In the genomic region with DNA sequence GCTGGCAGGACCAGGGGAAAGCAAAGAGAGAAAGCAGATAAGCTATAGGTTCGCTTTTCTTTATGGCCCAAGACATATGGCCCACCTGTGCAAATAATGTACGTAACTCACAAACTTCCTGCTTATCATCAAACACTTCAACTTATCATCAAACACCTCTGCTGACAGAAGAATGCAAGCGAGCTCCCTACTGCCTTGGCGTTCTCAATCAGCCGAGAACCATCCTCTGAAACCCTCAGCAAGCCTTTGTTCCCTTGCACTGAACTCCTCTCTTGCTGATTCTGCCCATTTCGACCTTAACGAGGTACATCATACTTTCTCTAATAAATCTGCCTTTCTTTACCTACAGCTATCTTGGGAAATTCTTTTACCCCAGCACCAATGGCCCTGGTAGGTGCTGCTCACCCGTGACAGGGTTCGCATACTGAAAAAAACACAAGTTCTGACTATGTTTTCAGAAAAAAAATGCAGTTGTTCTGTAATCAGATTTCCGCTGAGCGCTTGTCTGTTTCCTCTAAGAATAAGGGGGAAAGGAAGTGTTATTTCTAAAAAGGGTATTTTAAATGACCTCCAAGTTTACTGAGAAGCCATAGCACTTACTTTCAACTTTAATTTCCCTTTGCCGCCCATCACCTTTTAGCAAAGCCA, we compare ENCODE assay signal across 12 cellular contexts. TPM values are rescaled to one million over a fixed set of nuclear protein-coding genes. Genes with fewer than 3 reads are reported as not detected.
A peak's percentile ranks its signal among the peaks of the same experiment; 100 is the strongest.
DNase-seq lines count a peak whose midpoint lies in the region; ATAC-seq and TF ChIP-seq lines count a peak whose summit lies in the region.
"Had no signal": no experiment of that assay in that cellular context is flagged by ENCODE, and none has a peak within 500 bp of the region (broad histone marks: within the 10 kb centered on the region; RNA-seq: fewer than 3 reads in every experiment).

No MANE protein-coding gene starts in this region.

- intact Hi-C loops in activated B cell treated with CpG ODN at 0.5 μM for 24 hours (cut with micrococcal nuclease) (loop anchor here (5.0 kb wide), 1 partner anchor 124 kb away; a partner anchor contains a TSS), heart left ventricle (cut with DNase I) (no loop called here)

- peaks cover 9% of the 10 kb centered on the region for H3K9me3 Mint-ChIP-seq in T-helper 1 cell treated with Interleukin-12 subunit alpha and Interleukin-12 subunit beta and Interleukin-4 antibody, amounts not matched to agents 30 μg/mL and 1 μg/mL, for 36 hours
- H3K9me3 Mint-ChIP-seq in activated B cell treated with CpG ODN at 0.5 μM for 24 hours: peaks cover 2% of the 10 kb centered on the region

- ATAC-seq in activated B cell treated with CpG ODN at 0.5 μM for 24 hours (ENCODE audit: low read depth): peak; percentile 8
- ATAC-seq in heart left ventricle: peak in 2 of 4 donors; percentile 16 to 38
- ATAC-seq: Panc1 had no signal

- DNase-seq in T-helper 1 cell (no peak), activated B cell treated with CpG ODN at 0.5 μM for 24 hours (no peak), heart left ventricle (no peak), pulmonary artery endothelial cell (ENCODE audit: low read depth, low spot score) (peak; percentile 62), SKM-1 (lab: John Stamatoyannopoulos, UW; ENCODE audit: unreplicated experiment) (no peak), superior temporal gyrus (ENCODE audit: extremely low spot score) (no peak), GM19238 (ENCODE audit: insufficient read length, low spot score) (no peak)
- DNase-seq: cortex of kidney, NCI-H1092 had no signal

- peak overlapping the region in 2 of 12 donors; percentile 19 to 26 for H3K4me3 ChIP-seq in heart left ventricle

- peaks cover 0 to 45% (median 21%) of the 10 kb centered on the region in 12 donors for H3K4me1 ChIP-seq in heart left ventricle

- TF ChIP-seq POLR2A in heart left ventricle (IDR thresholded peaks at IDR 0.05): no peak

- CTCF ChIA-PET in activated B cell treated with CpG ODN at 0.5 μM for 24 hours (lab: Charles Lee): interaction anchor here (0.6 to 2.6 kb wide), 4 partner anchors 9 to 101 kb away, joined by 3 to 13 read pairs (median 6); a partner anchor contains a TSS

- H3K4me3 Mint-ChIP-seq in T-helper 1 cell treated with Interleukin-12 subunit alpha and Interleukin-12 subunit beta and Interleukin-4 antibody, amounts not matched to agents 30 μg/mL and 1 μg/mL, for 36 hours: peak overlapping the region; percentile 11
- H3K4me3 Mint-ChIP-seq in activated B cell treated with CpG ODN at 0.5 μM for 24 hours: peak overlapping the region; percentile 78

- peaks cover 37% of the 10 kb centered on the region for H3K27me3 Mint-ChIP-seq in T-helper 1 cell treated with Interleukin-12 subunit alpha and Interleukin-12 subunit beta and Interleukin-4 antibody, amounts not matched to agents 30 μg/mL and 1 μg/mL, for 36 hours (ENCODE audit: low read depth)
- H3K27me3 Mint-ChIP-seq in activated B cell treated with CpG ODN at 0.5 μM for 24 hours: no peaks in the 10 kb centered on the region

- peak overlapping the region; percentile 27 to 77 (median 48) for H3K27ac ChIP-seq in heart left ventricle
- H3K27ac ChIP-seq: 22Rv1 had no signal

- H3K27me3 ChIP-seq in heart left ventricle: no peaks in the 10 kb centered on the region

- peaks cover 0 to 12% (median 9%) of the 10 kb centered on the region in 9 donors for H3K36me3 ChIP-seq in heart left ventricle

- POLR2A ChIA-PET in activated B cell treated with CpG ODN at 0.5 μM for 24 hours (lab: Charles Lee): interaction anchor here (0.6 to 4.6 kb wide), 11 partner anchors 9 to 318 kb away, joined by 3 to 25 read pairs (median 4); a partner anchor contains a TSS

- 41 to 48% (median 44%) methylated on average over 12 of the region's 12 CpGs for WGBS in heart left ventricle, 4 donors

- H3K4me1 Mint-ChIP-seq in T-helper 1 cell treated with Interleukin-12 subunit alpha and Interleukin-12 subunit beta and Interleukin-4 antibody, amounts not matched to agents 30 μg/mL and 1 μg/mL, for 36 hours (ENCODE audit: low read depth): peaks cover 37% of the 10 kb centered on the region
- H3K4me1 Mint-ChIP-seq in activated B cell treated with CpG ODN at 0.5 μM for 24 hours: peaks cover 79% of the 10 kb centered on the region

- no peaks in the 10 kb centered on the region for H3K9me3 ChIP-seq in heart left ventricle

- H3K27ac Mint-ChIP-seq in T-helper 1 cell treated with Interleukin-12 subunit alpha and Interleukin-12 subunit beta and Interleukin-4 antibody, amounts not matched to agents 30 μg/mL and 1 μg/mL, for 36 hours: peak overlapping the region; percentile 71
- peak overlapping the region; percentile 91 for H3K27ac Mint-ChIP-seq in activated B cell treated with CpG ODN at 0.5 μM for 24 hours

- peaks cover 25% of the 10 kb centered on the region for H3K36me3 Mint-ChIP-seq in T-helper 1 cell treated with Interleukin-12 subunit alpha and Interleukin-12 subunit beta and Interleukin-4 antibody, amounts not matched to agents 30 μg/mL and 1 μg/mL, for 36 hours (ENCODE audit: low read depth)
- peaks cover 10% of the 10 kb centered on the region for H3K36me3 Mint-ChIP-seq in activated B cell treated with CpG ODN at 0.5 μM for 24 hours (ENCODE audit: low read depth)

- no peak for TF ChIP-seq CTCF in activated B cell treated with CpG ODN at 0.5 μM for 24 hours (IDR thresholded peaks at IDR 0.05)
- TF ChIP-seq CTCF in heart left ventricle (IDR thresholded peaks at IDR 0.05): no peak

RNA-seq across cellular contexts. Expression of a gene that starts 28.3 kb away (rescaled TPM):
- total RNA-seq in activated B cell treated with CpG ODN at 0.5 μM for 24 hours (51.7 and 56.1 TPM in 2 replicates), heart left ventricle (100 to 1,000 TPM; 168 to 246 (median 188) TPM), pulmonary artery endothelial cell (112 and 122 TPM in 2 replicates)
- polyA plus RNA-seq in heart left ventricle: 100 to 1,000 TPM; 146 to 157 TPM

RNA-seq across cellular contexts. Expression of a gene that starts 39.9 kb away (rescaled TPM):
- total RNA-seq in activated B cell treated with CpG ODN at 0.5 μM for 24 hours (142 and 149 TPM in 2 replicates), heart left ventricle (10 to 100 TPM in 1 of 9 donors, 1 to 10 TPM in 8; 2.1 to 16.7 (median 5.4) TPM), pulmonary artery endothelial cell (36.0 and 92.5 TPM in 2 replicates)
- 1 to 10 TPM; 2.1 to 2.7 TPM for polyA plus RNA-seq in heart left ventricle

RNA-seq across cellular contexts. Expression of a gene that starts 56.7 kb away (rescaled TPM):
- total RNA-seq in activated B cell treated with CpG ODN at 0.5 μM for 24 hours (11.9 and 12.3 TPM in 2 replicates), heart left ventricle (10 to 100 TPM; 37.0 to 76.0 (median 62.8) TPM), pulmonary artery endothelial cell (12.0 and 26.6 TPM in 2 replicates)
- polyA plus RNA-seq in heart left ventricle: 10 to 100 TPM; 40.8 to 85.4 TPM
